In genomic region chr9:131236761-131237160, GRCh38 we compare ENCODE assay signal across 1 cellular context.
TF ChIP-seq lines count a peak whose summit lies in the region.

No MANE protein-coding gene starts in this region.

TF ChIP-seq in WTC11, 78 proteins besides CTCF, POLR2A, EP300 and RAD21 (continued from another document):
- TF ChIP-seq AR (CRISPR knock-in tag; IDR thresholded peaks at IDR 0.05), result no peak
- TF ChIP-seq ZNF121 (CRISPR knock-in tag; IDR thresholded peaks at IDR 0.05), result no peak
- TF ChIP-seq, protein P1, sequence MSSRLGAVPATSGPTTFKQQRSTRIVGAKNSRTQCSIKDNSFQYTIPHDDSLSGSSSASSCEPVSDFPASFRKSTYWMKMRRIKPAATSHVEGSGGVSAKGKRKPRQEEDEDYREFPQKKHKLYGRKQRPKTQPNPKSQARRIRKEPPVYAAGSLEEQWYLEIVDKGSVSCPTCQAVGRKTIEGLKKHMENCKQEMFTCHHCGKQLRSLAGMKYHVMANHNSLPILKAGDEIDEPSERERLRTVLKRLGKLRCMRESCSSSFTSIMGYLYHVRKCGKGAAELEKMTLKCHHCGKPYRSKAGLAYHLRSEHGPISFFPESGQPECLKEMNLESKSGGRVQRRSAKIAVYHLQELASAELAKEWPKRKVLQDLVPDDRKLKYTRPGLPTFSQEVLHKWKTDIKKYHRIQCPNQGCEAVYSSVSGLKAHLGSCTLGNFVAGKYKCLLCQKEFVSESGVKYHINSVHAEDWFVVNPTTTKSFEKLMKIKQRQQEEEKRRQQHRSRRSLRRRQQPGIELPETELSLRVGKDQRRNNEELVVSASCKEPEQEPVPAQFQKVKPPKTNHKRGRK (CRISPR knock-in tag; IDR thresholded peaks at IDR 0.05; ENCODE audit: borderline replicate concordance), result no peak
- no peak for TF ChIP-seq SMAD4 (CRISPR knock-in tag; IDR thresholded peaks at IDR 0.05)
- TF ChIP-seq, protein P2, sequence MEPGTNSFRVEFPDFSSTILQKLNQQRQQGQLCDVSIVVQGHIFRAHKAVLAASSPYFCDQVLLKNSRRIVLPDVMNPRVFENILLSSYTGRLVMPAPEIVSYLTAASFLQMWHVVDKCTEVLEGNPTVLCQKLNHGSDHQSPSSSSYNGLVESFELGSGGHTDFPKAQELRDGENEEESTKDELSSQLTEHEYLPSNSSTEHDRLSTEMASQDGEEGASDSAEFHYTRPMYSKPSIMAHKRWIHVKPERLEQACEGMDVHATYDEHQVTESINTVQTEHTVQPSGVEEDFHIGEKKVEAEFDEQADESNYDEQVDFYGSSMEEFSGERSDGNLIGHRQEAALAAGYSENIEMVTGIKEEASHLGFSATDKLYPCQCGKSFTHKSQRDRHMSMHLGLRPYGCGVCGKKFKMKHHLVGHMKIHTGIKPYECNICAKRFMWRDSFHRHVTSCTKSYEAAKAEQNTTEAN (CRISPR knock-in tag; IDR thresholded peaks at IDR 0.05), result no peak
- no peak for TF ChIP-seq ZNF263 (CRISPR knock-in tag; IDR thresholded peaks at IDR 0.05; ENCODE audit: low read depth)
- no peak for TF ChIP-seq KAT7 (CRISPR knock-in tag; IDR thresholded peaks at IDR 0.05; ENCODE audit: borderline replicate concordance)
- TF ChIP-seq ETV6 (CRISPR knock-in tag; IDR thresholded peaks at IDR 0.05), result no peak
- no peak for TF ChIP-seq NR2C2 (CRISPR knock-in tag; IDR thresholded peaks at IDR 0.05)
- no peak for TF ChIP-seq HMGA2 (CRISPR knock-in tag; IDR thresholded peaks at IDR 0.05)
- no peak for TF ChIP-seq ZMAT4 (CRISPR knock-in tag; IDR thresholded peaks at IDR 0.05)
- TF ChIP-seq TP53 (CRISPR knock-in tag; IDR thresholded peaks at IDR 0.05), result no peak
- no peak for TF ChIP-seq IRF2 (CRISPR knock-in tag; IDR thresholded peaks at IDR 0.05; ENCODE audit: borderline replicate concordance, low read depth)
- TF ChIP-seq ZNF232 (CRISPR knock-in tag; IDR thresholded peaks at IDR 0.05), result no peak
- TF ChIP-seq, protein P3, sequence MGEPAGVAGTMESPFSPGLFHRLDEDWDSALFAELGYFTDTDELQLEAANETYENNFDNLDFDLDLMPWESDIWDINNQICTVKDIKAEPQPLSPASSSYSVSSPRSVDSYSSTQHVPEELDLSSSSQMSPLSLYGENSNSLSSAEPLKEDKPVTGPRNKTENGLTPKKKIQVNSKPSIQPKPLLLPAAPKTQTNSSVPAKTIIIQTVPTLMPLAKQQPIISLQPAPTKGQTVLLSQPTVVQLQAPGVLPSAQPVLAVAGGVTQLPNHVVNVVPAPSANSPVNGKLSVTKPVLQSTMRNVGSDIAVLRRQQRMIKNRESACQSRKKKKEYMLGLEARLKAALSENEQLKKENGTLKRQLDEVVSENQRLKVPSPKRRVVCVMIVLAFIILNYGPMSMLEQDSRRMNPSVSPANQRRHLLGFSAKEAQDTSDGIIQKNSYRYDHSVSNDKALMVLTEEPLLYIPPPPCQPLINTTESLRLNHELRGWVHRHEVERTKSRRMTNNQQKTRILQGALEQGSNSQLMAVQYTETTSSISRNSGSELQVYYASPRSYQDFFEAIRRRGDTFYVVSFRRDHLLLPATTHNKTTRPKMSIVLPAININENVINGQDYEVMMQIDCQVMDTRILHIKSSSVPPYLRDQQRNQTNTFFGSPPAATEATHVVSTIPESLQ (CRISPR knock-in tag; IDR thresholded peaks at IDR 0.05), result no peak
- no peak for TF ChIP-seq CREM (CRISPR knock-in tag; IDR thresholded peaks at IDR 0.05)
